In genomic region chr22:50326959-50327710, GRCh38 we compare ENCODE assay signal across 8 cellular contexts. TPM values are rescaled to one million over a fixed set of nuclear protein-coding genes. Genes with fewer than 3 reads are reported as not detected.
DNase-seq lines count a peak whose midpoint lies in the region; ATAC-seq and TF ChIP-seq lines count a peak whose summit lies in the region.

Gene DENND6B (minus strand): TSS chr22:50327012. CDS start chr22:50326988, 24 bp downstream.

- peak; percentile 94 for ATAC-seq in CD4-positive, alpha-beta T cell (ENCODE audit: poor library complexity)
- ATAC-seq in GM19372 (IDR thresholded peaks at IDR 0.05; ENCODE audit: low read depth, unreplicated experiment) (peak; percentile 91), Panc1 (peak; percentile 97), natural killer cell (peak; percentile 94 to 97 (median 96))
- ATAC-seq in activated T-helper 17 cell treated with anti-CD3 and anti-CD28 coated beads, Interleukin-2, amount 50 U/mL, for 72 hours (replicated peaks): peak; percentile 94

- H3K36me3 ChIP-seq in Panc1 (ENCODE audit: control insufficient read depth, insufficient read depth, low read length) (no peaks in the 10 kb centered on the region), stomach (no peaks in the 10 kb centered on the region)

- TF ChIP-seq EP300 in stomach (IDR thresholded peaks at IDR 0.05): no peak

- H3K27me3 Mint-ChIP-seq in CD4-positive, alpha-beta T cell: no peaks in the 10 kb centered on the region
- H3K27me3 Mint-ChIP-seq in activated T-helper 17 cell treated with anti-CD3 and anti-CD28 coated beads, Interleukin-2, amount 50 U/mL, for 72 hours: peaks cover 4% of the 10 kb centered on the region
- no peaks in the 10 kb centered on the region for H3K27me3 Mint-ChIP-seq in natural killer cell (ENCODE audit: low read depth in 2 of 2)

- H3K36me3 Mint-ChIP-seq in CD4-positive, alpha-beta T cell (ENCODE audit: low read depth): no peaks in the 10 kb centered on the region
- H3K36me3 Mint-ChIP-seq in activated T-helper 17 cell treated with anti-CD3 and anti-CD28 coated beads, Interleukin-2, amount 50 U/mL, for 72 hours (ENCODE audit: low read depth): no peaks in the 10 kb centered on the region
- H3K36me3 Mint-ChIP-seq in natural killer cell: no peaks in the 10 kb centered on the region

- peak; percentile 30 for TF ChIP-seq CTCF in CD4-positive, alpha-beta T cell (IDR thresholded peaks at IDR 0.05)
- peak; percentile 3 for TF ChIP-seq CTCF in HL-60 (IDR thresholded peaks at IDR 0.05; ENCODE audit: insufficient read depth, low read length)
- TF ChIP-seq CTCF in Panc1 (IDR thresholded peaks at IDR 0.05): peak; percentile 93
- TF ChIP-seq CTCF in natural killer cell (IDR thresholded peaks at IDR 0.05): peak; percentile 50
- TF ChIP-seq CTCF in stomach (IDR thresholded peaks at IDR 0.05): peak in 4 of 7 experiments; percentile 19 to 93 (median 44)

- peak within 1 kb of the TSS; percentile 51 for H3K4me3 ChIP-seq in HL-60 (replicated peaks; ENCODE audit: insufficient read depth, low read length)
- peak within 1 kb of the TSS; percentile 52 to 60 for H3K4me3 ChIP-seq in Panc1 (ENCODE audit: low read depth in 2 of 2, low read length in 2 of 2)
- H3K4me3 ChIP-seq in stomach: peak within 1 kb of the TSS; percentile 72 to 95 (median 88)

- intact Hi-C loops in CD4-positive, alpha-beta T cell (cut with DNase I, micrococcal nuclease): loop anchor here (1.0 to 5.0 kb wide), 5 partner anchors 16 to 180 kb away; partner anchors contain the start of gene PPP6R2 (in 1 of the 2)
- intact Hi-C loops in Panc1 (cut with micrococcal nuclease; ENCODE audit: unreplicated experiment) (no loop called here), natural killer cell (cut with micrococcal nuclease) (loop anchor here (2.0 to 5.0 kb wide), 2 partner anchors 16 to 75 kb away; partner anchors contain the start of genes HDAC10 and PPP6R2), stomach (cut with DNase I; ENCODE audit: low total_unique reads) (no loop called here)

- 0 to 4% (median 1%) methylated on average over 17 to 104 of the region's 104 CpGs for WGBS in stomach, 5 donors

- H3K4me1 ChIP-seq in Panc1 (ENCODE audit: control insufficient read depth, insufficient read depth, low read length) (peaks cover 4% of the 10 kb centered on the region), stomach (peaks cover 13 to 35% (median 20%) of the 10 kb centered on the region in 4 donors)

- H3K9me3 ChIP-seq in CD4-positive, alpha-beta T cell (ENCODE audit: control insufficient read depth, low read length): no peaks in the 10 kb centered on the region
- no peaks in the 10 kb centered on the region for H3K9me3 ChIP-seq in Panc1 (ENCODE audit: control insufficient read depth, insufficient read depth, low read depth, low read length)
- H3K9me3 ChIP-seq in stomach: no peaks in the 10 kb centered on the region

- H3K27me3 ChIP-seq in CD4-positive, alpha-beta T cell (ENCODE audit: control insufficient read depth, insufficient read depth, low read length): no peaks in the 10 kb centered on the region
- H3K27me3 ChIP-seq in HL-60 (ENCODE audit: insufficient read depth, poor library complexity, severe bottlenecking): no peaks in the 10 kb centered on the region
- no peaks in the 10 kb centered on the region for H3K27me3 ChIP-seq in Panc1 (ENCODE audit: control insufficient read depth, insufficient read depth, low read length)
- H3K27me3 ChIP-seq in stomach: no peaks in the 10 kb centered on the region

- POLR2A ChIA-PET in CD4-positive, alpha-beta T cell (lab: Charles Lee): interaction anchor here (1.3 to 2.0 kb wide), 2 partner anchors 15 to 83 kb away, joined by 5 to 6 read pairs; partner anchors contain the start of gene TUBGCP6
- POLR2A ChIA-PET in Panc1 (lab: Charles Lee): no interaction called here

- peak within 1 kb of the TSS; percentile 35 for H3K27ac Mint-ChIP-seq in CD4-positive, alpha-beta T cell
- peak within 1 kb of the TSS; percentile 74 for H3K27ac Mint-ChIP-seq in activated T-helper 17 cell treated with anti-CD3 and anti-CD28 coated beads, Interleukin-2, amount 50 U/mL, for 72 hours
- H3K27ac Mint-ChIP-seq in natural killer cell: peak within 1 kb of the TSS; percentile 54 to 81

- DNase-seq in CD4-positive, alpha-beta T cell: peak; percentile 38 to 71 (median 58)
- peak; percentile 58 to 59 for DNase-seq in HL-60 (ENCODE audit: low read depth in 1 of 2, low spot score in 1 of 2)
- no peak for DNase-seq in Panc1 (ENCODE audit: low read depth, low spot score)
- DNase-seq in fibroblast of peridontal ligament (ENCODE audit: extremely low read depth): peak; percentile 60
- peak; percentile 71 for DNase-seq in natural killer cell
- DNase-seq in stomach: peak; percentile 87

- H3K4me1 Mint-ChIP-seq in CD4-positive, alpha-beta T cell (ENCODE audit: low read depth): peaks cover 12% of the 10 kb centered on the region
- peaks cover 10% of the 10 kb centered on the region for H3K4me1 Mint-ChIP-seq in activated T-helper 17 cell treated with anti-CD3 and anti-CD28 coated beads, Interleukin-2, amount 50 U/mL, for 72 hours
- peaks cover 0 to 13% of the 10 kb centered on the region in 2 donors for H3K4me1 Mint-ChIP-seq in natural killer cell

- in situ Hi-C loops in Panc1 (cut with HindIII; ENCODE audit: low pct_unique_long_range_greater_than_20kb, low sequenced_read_pairs): no loop called here

- BruUV-seq in Panc1 (replicated peaks; lab: Mats Ljungman, UMichigan): TSS peak; percentile 81

- peak within 1 kb of the TSS; percentile 89 for H3K4me3 Mint-ChIP-seq in CD4-positive, alpha-beta T cell
- H3K4me3 Mint-ChIP-seq in activated T-helper 17 cell treated with anti-CD3 and anti-CD28 coated beads, Interleukin-2, amount 50 U/mL, for 72 hours: peak within 1 kb of the TSS; percentile 76
- H3K4me3 Mint-ChIP-seq in natural killer cell: peak within 1 kb of the TSS; percentile 89

- no peak within 1 kb of the TSS for H3K27ac ChIP-seq in CD4-positive, alpha-beta T cell (ENCODE audit: low read depth, low read length)
- peak within 1 kb of the TSS; percentile 78 for H3K27ac ChIP-seq in HL-60 (replicated peaks)
- H3K27ac ChIP-seq in Panc1 (ENCODE audit: low read length): peak within 1 kb of the TSS; percentile 85
- peak within 1 kb of the TSS; percentile 91 to 98 (median 95) for H3K27ac ChIP-seq in stomach

- no peaks in the 10 kb centered on the region for H3K9me3 Mint-ChIP-seq in CD4-positive, alpha-beta T cell
- no peaks in the 10 kb centered on the region for H3K9me3 Mint-ChIP-seq in activated T-helper 17 cell treated with anti-CD3 and anti-CD28 coated beads, Interleukin-2, amount 50 U/mL, for 72 hours
- H3K9me3 Mint-ChIP-seq in natural killer cell: no peaks in the 10 kb centered on the region

- no peak for TF ChIP-seq POLR2A in stomach (IDR thresholded peaks at IDR 0.05)

- CTCF ChIA-PET in CD4-positive, alpha-beta T cell (lab: Charles Lee): interaction anchor here (0.6 to 4.2 kb wide), 10 partner anchors 9 to 86 kb away, joined by 3 to 18 read pairs (median 3); no protein-coding TSS in a partner anchor
- CTCF ChIA-PET in Panc1 (lab: Charles Lee): interaction anchor here (0.6 kb wide), 1 partner anchor 14 kb away, joined by 3 read pairs; no protein-coding TSS in a partner anchor

RNA-seq across cellular contexts. Expression of gene DENND6B, which starts in this region (rescaled TPM):
- total RNA-seq in CD4-positive, alpha-beta T cell: 1 to 10 TPM; 1.8 to 1.9 TPM
- 5.8 TPM for total RNA-seq in Panc1 (2021; ENCODE audit: unreplicated experiment)
- 7.2 TPM for polyA plus RNA-seq in Panc1 (2012; ENCODE audit: insufficient read length)
- total RNA-seq in activated T-helper 17 cell treated with anti-CD3 and anti-CD28 coated beads, Interleukin-2, amount 50 U/mL, for 72 hours: 1 to 10 TPM; 3.2 to 6.5 TPM
- 1 to 10 TPM; 3.1 to 5.0 (median 4.5) TPM for total RNA-seq in natural killer cell
- 10 to 100 TPM in 2 of 5 donors, 1 to 10 TPM in 3; 2.2 to 13.4 (median 2.5) TPM for total RNA-seq in stomach
- 1 to 10 TPM; 2.0 to 7.6 (median 5.5) TPM for polyA plus RNA-seq in stomach

Comparison
In these comparisons a context has a peak if more than half of its experiments do, and no peak if none do; other contexts are left out.
1. CTCF ChIP-seq: peak in every context shown above with its lines; median percentile 93 in Panc1; 50 in natural killer cell; 44 in stomach; 30 in CD4-positive, alpha-beta T cell; 3 in HL-60.
2. intact Hi-C loops: an anchor here in CD4-positive, alpha-beta T cell (1.0 to 5.0 kb wide) and natural killer cell (2.0 to 5.0 kb wide); none called in Panc1 and stomach.